Comparison of ENCODE assay signal across 1 cellular context in the genomic region with DNA sequence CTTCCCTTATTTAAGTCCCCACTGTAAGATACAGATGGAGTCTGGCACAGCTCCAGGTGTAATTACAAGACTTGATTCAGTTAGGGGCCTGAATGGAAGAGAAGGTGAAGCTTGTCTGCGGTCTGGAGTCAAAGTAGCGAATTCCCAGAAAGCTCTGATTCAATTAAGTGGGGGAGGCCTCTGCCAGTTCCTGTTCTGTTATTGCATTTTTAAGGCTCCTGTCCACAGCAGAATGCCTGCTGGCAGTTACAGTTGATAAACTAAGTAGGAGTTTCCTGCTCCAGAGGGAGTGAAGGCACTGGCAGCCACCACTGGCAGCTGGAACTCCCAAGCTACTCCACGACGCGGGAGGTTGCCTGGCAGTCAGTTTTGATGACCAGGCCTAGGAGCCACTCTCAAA.
TF ChIP-seq lines count a peak whose summit lies in the region.

No MANE protein-coding gene starts in this region.

TF ChIP-seq in IMR-90, 13 proteins besides CTCF, POLR2A, EP300 and RAD21 (continued from another document):
- TF ChIP-seq MAZ (IDR thresholded peaks at IDR 0.05; ENCODE audit: borderline replicate concordance, low read depth, low read length) (no peak), CEBPB (IDR thresholded peaks at IDR 0.05; ENCODE audit: low read depth, low read length) (no peak), BHLHE40 (IDR thresholded peaks at IDR 0.05; ENCODE audit: low read depth, low read length) (no peak), MXI1 (IDR thresholded peaks at IDR 0.05; ENCODE audit: borderline replicate concordance, low read depth, low read length) (no peak)
- TF ChIP-seq, protein P1, sequence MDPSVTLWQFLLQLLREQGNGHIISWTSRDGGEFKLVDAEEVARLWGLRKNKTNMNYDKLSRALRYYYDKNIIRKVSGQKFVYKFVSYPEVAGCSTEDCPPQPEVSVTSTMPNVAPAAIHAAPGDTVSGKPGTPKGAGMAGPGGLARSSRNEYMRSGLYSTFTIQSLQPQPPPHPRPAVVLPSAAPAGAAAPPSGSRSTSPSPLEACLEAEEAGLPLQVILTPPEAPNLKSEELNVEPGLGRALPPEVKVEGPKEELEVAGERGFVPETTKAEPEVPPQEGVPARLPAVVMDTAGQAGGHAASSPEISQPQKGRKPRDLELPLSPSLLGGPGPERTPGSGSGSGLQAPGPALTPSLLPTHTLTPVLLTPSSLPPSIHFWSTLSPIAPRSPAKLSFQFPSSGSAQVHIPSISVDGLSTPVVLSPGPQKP (IDR thresholded peaks at IDR 0.05; ENCODE audit: borderline replicate concordance, low read depth, low read length): no peak
TF ChIP-seq in IMR-90: peak in this region for 0.
